Comparison of ENCODE assay signal across 13 cellular contexts in genomic region chr20:10309326-10309725, GRCh38.
DNase-seq lines count a peak whose midpoint lies in the region; ATAC-seq and TF ChIP-seq lines count a peak whose summit lies in the region.
"Had no signal": no experiment of that assay in that cellular context is flagged by ENCODE, and none has a peak within 500 bp of the region (broad histone marks: within the 10 kb centered on the region; RNA-seq: fewer than 3 reads in every experiment).

No MANE protein-coding gene starts in this region.

- H3K9me3 ChIP-seq in MG63 (peaks cover 5% of the 10 kb centered on the region; the same call in 1 of the 2 replicates), vagina (no peaks in the 10 kb centered on the region)
- no peaks in the 10 kb centered on the region for H3K9me3 ChIP-seq in effector memory CD4-positive, alpha-beta T cell (ENCODE audit: control insufficient read depth, low read length)

- no peaks in the 10 kb centered on the region for H3K36me3 ChIP-seq in MG63
- H3K36me3 ChIP-seq in brain microvascular endothelial cell (replicated peaks) = no peaks in the 10 kb centered on the region
- H3K36me3 ChIP-seq in vagina = no peaks in the 10 kb centered on the region
- H3K36me3 ChIP-seq in effector memory CD4-positive, alpha-beta T cell (ENCODE audit: control insufficient read depth, insufficient read depth, low read length) = no peaks in the 10 kb centered on the region

- no peaks in the 10 kb centered on the region for H3K4me1 ChIP-seq in vagina
- H3K4me1 ChIP-seq in effector memory CD4-positive, alpha-beta T cell (ENCODE audit: control insufficient read depth, insufficient read depth, low read length, poor library complexity, severe bottlenecking) = no peaks in the 10 kb centered on the region

- in situ Hi-C loops in brain microvascular endothelial cell (cut with HindIII; ENCODE audit: low pct_ligation_motif_present, low sequenced_read_pairs) = no loop called here

- DNase-seq in AG20443 (ENCODE audit: low spot score) = peak; percentile 64
- DNase-seq in MG63 = peak; percentile 80
- DNase-seq in brain microvascular endothelial cell = peak; percentile 92
- peak; percentile 54 for DNase-seq in kidney tubule cell (ENCODE audit: low spot score)
- DNase-seq in vagina (ENCODE audit: extremely low spot score in 2 of 2) = no peak
- DNase-seq in effector memory CD4-positive, alpha-beta T cell = no peak
- DNase-seq: activated CD4-positive, CD25-positive, alpha-beta regulatory T cell treated with anti-CD3 and anti-CD28 coated beads, Interleukin-2, amount 50 U/mL, for 72 hours; CD8-positive, alpha-beta T cell; hypothalamus; NCI-H1930; stimulated activated naive B cell treated with anti-CD40 and anti-IgM and Interleukin-4, amounts not matched to agents 10 μg/mL and 1 μg/mL and 100 μg/mL, for 72 hours had no signal

- ATAC-seq in GM19035 (IDR thresholded peaks at IDR 0.05; ENCODE audit: unreplicated experiment) (no peak), HG02840 (IDR thresholded peaks at IDR 0.05; ENCODE audit: low FRiP score, unreplicated experiment) (no peak)
- ATAC-seq: CD8-positive, alpha-beta T cell; stimulated activated naive B cell treated with anti-CD40 and anti-IgM and Interleukin-4, amounts not matched to agents 10 μg/mL and 1 μg/mL and 100 μg/mL, for 72 hours had no signal

- no peaks in the 10 kb centered on the region for H3K27me3 ChIP-seq in MG63
- no peaks in the 10 kb centered on the region for H3K27me3 ChIP-seq in brain microvascular endothelial cell (replicated peaks)
- H3K27me3 ChIP-seq in vagina = no peaks in the 10 kb centered on the region
- H3K27me3 ChIP-seq in effector memory CD4-positive, alpha-beta T cell (replicated peaks; ENCODE audit: control insufficient read depth, insufficient read depth, low read length, poor library complexity, severe bottlenecking) = no peaks in the 10 kb centered on the region

- TF ChIP-seq CTCF in brain microvascular endothelial cell (IDR thresholded peaks at IDR 0.05; ENCODE audit: low read depth, low read length, missing control alignments) (no peak), vagina (IDR thresholded peaks at IDR 0.05) (no peak)

- intact Hi-C loops in vagina (cut with DNase I) = no loop called here

- H3K27ac ChIP-seq in brain microvascular endothelial cell (peak overlapping the region; percentile 44), vagina (no peak overlapping the region)
- H3K27ac ChIP-seq in effector memory CD4-positive, alpha-beta T cell (ENCODE audit: insufficient read depth, low read length, poor library complexity, severe bottlenecking) = no peak overlapping the region

- TF ChIP-seq POLR2A in vagina (IDR thresholded peaks at IDR 0.05) = no peak

- H3K4me3 ChIP-seq in MG63 (no peak overlapping the region), brain microvascular endothelial cell (ENCODE audit: low read depth, low read length) (no peak overlapping the region), vagina (no peak overlapping the region)
- no peak overlapping the region for H3K4me3 ChIP-seq in effector memory CD4-positive, alpha-beta T cell (ENCODE audit: insufficient read depth, low read depth, low read length, poor library complexity, severe bottlenecking)

Comparison
In these comparisons a context has a peak if more than half of its experiments do, and no peak if none do; other contexts are left out.
1. DNase-seq: peak in AG20443 (single experiment), MG63 (single experiment), brain microvascular endothelial cell (single experiment) and kidney tubule cell (single experiment); none in vagina (0 of 2) and effector memory CD4-positive, alpha-beta T cell (0 of 3).